Comparison of ENCODE assay signal across 1 cellular context in the genomic region with DNA sequence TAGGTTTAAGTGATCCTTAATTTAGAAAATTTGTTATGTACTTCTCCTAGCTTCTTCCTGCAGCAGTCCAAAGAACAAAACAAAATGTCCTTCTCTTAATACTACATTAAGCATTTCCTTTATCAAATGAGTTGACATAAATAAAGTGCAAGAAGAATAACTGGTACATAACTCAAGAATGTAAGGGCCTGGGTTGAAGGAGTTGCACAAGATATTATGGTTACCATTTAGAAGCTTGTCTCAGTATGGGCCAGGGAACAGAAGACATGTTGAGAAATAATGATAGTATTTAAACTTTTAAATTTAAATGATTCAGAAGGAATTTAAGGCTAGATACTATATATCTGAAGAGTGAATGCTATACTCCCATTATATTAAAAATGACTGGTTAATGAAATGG.
TF ChIP-seq lines count a peak whose summit lies in the region.

No MANE protein-coding gene starts in this region.

TF ChIP-seq in HepG2, 621 proteins besides CTCF, POLR2A, EP300 and RAD21:
- no peak for TF ChIP-seq KMT2A (CRISPR knock-in tag; IDR thresholded peaks at IDR 0.05)
- TF ChIP-seq ZMYM4 (CRISPR knock-in tag; IDR thresholded peaks at IDR 0.05) = no peak
- no peak for TF ChIP-seq KDM6A (CRISPR knock-in tag; IDR thresholded peaks at IDR 0.05; ENCODE audit: low read depth)
